In the genomic region with DNA sequence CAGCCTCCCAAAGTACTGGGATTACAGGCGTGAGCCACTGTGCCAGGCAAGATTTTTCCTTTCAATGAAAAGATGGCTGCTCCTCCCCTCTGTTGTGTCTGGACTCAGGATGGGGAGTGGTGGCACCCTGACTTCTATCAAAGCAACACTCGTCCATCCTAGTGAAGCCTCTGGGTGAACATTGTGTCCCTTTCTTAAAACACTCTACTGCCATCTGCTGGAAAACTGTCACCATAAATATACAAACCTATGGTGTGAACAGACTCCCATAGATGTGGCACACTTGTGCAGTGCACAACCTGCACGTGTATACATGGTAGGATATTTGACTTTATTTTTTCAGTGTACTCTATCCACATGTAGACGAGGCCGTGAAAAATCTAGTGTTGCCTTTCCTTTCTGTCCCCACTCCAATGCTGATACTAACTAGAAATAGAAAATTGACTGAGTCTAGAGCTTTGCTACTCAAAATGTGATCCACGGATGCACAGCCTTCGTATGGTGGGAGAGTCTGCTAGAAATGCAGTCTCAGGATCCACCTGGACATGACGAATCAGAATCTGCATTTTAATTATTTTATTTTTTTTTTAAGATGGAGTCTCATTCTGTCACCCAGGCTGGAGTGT, we compare ENCODE assay signal across 8 cellular contexts. TPM values are rescaled to one million over a fixed set of nuclear protein-coding genes. Genes with fewer than 3 reads are reported as not detected.
DNase-seq lines count a peak whose midpoint lies in the region; ATAC-seq lines count a peak whose summit lies in the region.

No MANE protein-coding gene starts in this region.

- peak; percentile 49 for DNase-seq in CMK (ENCODE audit: low read depth)
- DNase-seq in NCI-H2196 treated with DMSO at 0.1 percent for 48 hours (lab: John Stamatoyannopoulos, UW; ENCODE audit: unreplicated experiment), result peak; percentile 36
- DNase-seq in UCSD-AML1 (lab: John Stamatoyannopoulos, UW; ENCODE audit: unreplicated experiment), result peak; percentile 33
- peak; percentile 78 for DNase-seq in epidermal melanocyte (ENCODE audit: insufficient read length, low spot score)
- peak; percentile 85 for DNase-seq in myocyte (ENCODE audit: low read depth)
- DNase-seq in HK-2 (ENCODE audit: unreplicated experiment), result no peak

- ATAC-seq in GM18909 (IDR thresholded peaks at IDR 0.05; ENCODE audit: poor library complexity, unreplicated experiment), result peak; percentile 81
- peak; percentile 70 for ATAC-seq in HG03378 (IDR thresholded peaks at IDR 0.05; ENCODE audit: unreplicated experiment)

RNA-seq across cellular contexts. Expression of a gene that starts 55.9 kb away (rescaled TPM):
- 0.05 and 0.11 TPM in 2 replicates for total RNA-seq in myocyte
- 0.35 TPM for polyA plus RNA-seq in myocyte (2012)
